8 cellular contexts compared by ENCODE assay signal in genomic region chr5:176609724-176610429, GRCh38. TPM values are rescaled to one million over a fixed set of nuclear protein-coding genes. Genes with fewer than 3 reads are reported as not detected.
DNase-seq lines count a peak whose midpoint lies in the region; ATAC-seq and TF ChIP-seq lines count a peak whose summit lies in the region.

GPRIN1 (minus strand) TSS chr5:176610156; CDS start chr5:176599834, 10,322 bp downstream.

- TF ChIP-seq CTCF in GM10248 (IDR thresholded peaks at IDR 0.05; ENCODE audit: control extremely low read depth, extremely low read depth, low read depth, missing control alignments) (peak; percentile 49), body of pancreas (IDR thresholded peaks at IDR 0.05) (peak in 5 of 7 experiments; percentile 9 to 39 (median 15))

- peak within 1 kb of the TSS; percentile 95 for H3K4me2 ChIP-seq in Karpas-422 (ENCODE audit: low read depth, low read length, poor library complexity, severe bottlenecking)

- H3K9me3 ChIP-seq in Karpas-422 (ENCODE audit: low read length) (no peaks in the 10 kb centered on the region), T-helper 17 cell (ENCODE audit: control insufficient read depth, low read length, poor library complexity, severe bottlenecking) (no peaks in the 10 kb centered on the region), body of pancreas (no peaks in the 10 kb centered on the region), iPS-20b (ENCODE audit: insufficient read depth, low read depth, low read length) (no peaks in the 10 kb centered on the region)

- peaks cover 9% of the 10 kb centered on the region for H3K4me1 Mint-ChIP-seq in T-helper 17 cell

- H3K36me3 Mint-ChIP-seq in T-helper 17 cell (ENCODE audit: low read depth) = peaks cover 2% of the 10 kb centered on the region

- WGBS in body of pancreas, 2 donors = 0% methylated on average over 65 of the region's 100 CpGs; no CpG with 5 or more reads in 1 of the 2 donors

- ATAC-seq in GM21825 (IDR thresholded peaks at IDR 0.05; ENCODE audit: unreplicated experiment) (peak; percentile 80), T-helper 17 cell (peak; percentile 72), body of pancreas (peak; percentile 85)

- no peaks in the 10 kb centered on the region for H3K9me2 ChIP-seq in Karpas-422 (replicated peaks; ENCODE audit: insufficient read depth, low read length)

- no peaks in the 10 kb centered on the region for H3K79me2 ChIP-seq in Karpas-422 (ENCODE audit: low read length)

- DNase-seq in GM10248 (ENCODE audit: extremely low spot score) (peak; percentile 96), Karpas-422 (peak; percentile 89), T-helper 17 cell (peak; percentile 37 to 61 (median 37)), body of pancreas (peak; percentile 28 to 62 (median 45)), NCI-H1694 treated with DMSO at 0.1 percent for 48 hours (lab: John Stamatoyannopoulos, UW) (no peak)
- DNase-seq in stimulated activated CD4-positive, alpha-beta T cell treated with anti-CD3 and anti-CD28 coated beads, Interleukin-15, amount 100 ng/mL, for 1 hour (ENCODE audit: low read depth in 1 of 2, low spot score in 1 of 2) = peak; percentile 30 to 57

- TF ChIP-seq POLR2A in body of pancreas (IDR thresholded peaks at IDR 0.05) = no peak

- H3K4me1 ChIP-seq in Karpas-422 (ENCODE audit: low read length) = peaks cover 12% of the 10 kb centered on the region
- H3K4me1 ChIP-seq in body of pancreas = no peaks in the 10 kb centered on the region
- H3K4me1 ChIP-seq in iPS-20b (ENCODE audit: insufficient read depth, low read length) = peaks cover 9% of the 10 kb centered on the region; the same call in 1 of the 2 replicates

- no peak within 1 kb of the TSS for H3K27ac ChIP-seq in Karpas-422 (ENCODE audit: low read length)
- no peak within 1 kb of the TSS for H3K27ac ChIP-seq in body of pancreas
- no peak within 1 kb of the TSS for H3K27ac ChIP-seq in iPS-20b (ENCODE audit: low read length)

- H3K4me3 ChIP-seq in Karpas-422 (ENCODE audit: low read length) (peak within 1 kb of the TSS; percentile 76), body of pancreas (peak within 1 kb of the TSS in 1 of 2 donors; percentile 48), iPS-20b (ENCODE audit: low read length) (peak within 1 kb of the TSS; percentile 74)

- intact Hi-C loops in body of pancreas (cut with DNase I) = no loop called here

- peaks cover 23% of the 10 kb centered on the region for H3K27me3 Mint-ChIP-seq in T-helper 17 cell

- POLR2A ChIA-PET in GM10248 (lab: Yijun Ruan, JAX) = no interaction called here

- peaks cover 24% of the 10 kb centered on the region; the same call in 1 of the 2 replicates for H4K20me1 ChIP-seq in Karpas-422 (ENCODE audit: insufficient read depth, low read depth, low read length)

- H3K9ac ChIP-seq in Karpas-422 (ENCODE audit: low read length) = peak within 1 kb of the TSS; percentile 80
- H3K9ac ChIP-seq in iPS-20b (ENCODE audit: low read depth, low read length) = peak within 1 kb of the TSS; percentile 75

- CTCF ChIA-PET in GM10248 (lab: Yijun Ruan, JAX) = no interaction called here

- H2AFZ ChIP-seq in Karpas-422 (ENCODE audit: low read length) = peak within 1 kb of the TSS; percentile 97

- H3K27me3 ChIP-seq in Karpas-422 (ENCODE audit: low read length) = no peaks in the 10 kb centered on the region
- H3K27me3 ChIP-seq in body of pancreas = no peaks in the 10 kb centered on the region
- H3K27me3 ChIP-seq in iPS-20b (ENCODE audit: insufficient read depth, low read length) = peaks cover 42% of the 10 kb centered on the region

- H3K27ac Mint-ChIP-seq in T-helper 17 cell = peak within 1 kb of the TSS; percentile 2

- no peaks in the 10 kb centered on the region for H3K36me3 ChIP-seq in Karpas-422 (ENCODE audit: insufficient read depth, low read length)
- H3K36me3 ChIP-seq in body of pancreas (replicated peaks in 1 of 2; ENCODE audit: insufficient read depth in 1 of 2, low read depth in 2 of 2) = no peaks in the 10 kb centered on the region
- no peaks in the 10 kb centered on the region for H3K36me3 ChIP-seq in iPS-20b (ENCODE audit: insufficient read depth, low read depth, low read length)

- peak within 1 kb of the TSS; percentile 97 for H3K4me3 Mint-ChIP-seq in T-helper 17 cell

RNA-seq across cellular contexts. Expression of gene GPRIN1, which starts in this region (rescaled TPM):
- 1.9 and 4.6 TPM in 2 replicates for total RNA-seq in Karpas-422 (2014; rRNA removed; shearing (Covaris generic); ENCODE audit: low replicate concordance)
- total RNA-seq in T-helper 17 cell (under 1 TPM; 0.57 to 0.60 TPM), body of pancreas (1 to 10 TPM in 1 of 2 donors, under 1 TPM in 1; 0.26 to 1.3 TPM)

Comparison
In these comparisons a context has a peak if more than half of its experiments do, and no peak if none do; other contexts are left out.
1. Peak in DNase-seq and ATAC-seq in T-helper 17 cell; RNA of the gene not detected or under 1 TPM.